ENCODE assay signal across 1 cellular context in the genomic region with DNA sequence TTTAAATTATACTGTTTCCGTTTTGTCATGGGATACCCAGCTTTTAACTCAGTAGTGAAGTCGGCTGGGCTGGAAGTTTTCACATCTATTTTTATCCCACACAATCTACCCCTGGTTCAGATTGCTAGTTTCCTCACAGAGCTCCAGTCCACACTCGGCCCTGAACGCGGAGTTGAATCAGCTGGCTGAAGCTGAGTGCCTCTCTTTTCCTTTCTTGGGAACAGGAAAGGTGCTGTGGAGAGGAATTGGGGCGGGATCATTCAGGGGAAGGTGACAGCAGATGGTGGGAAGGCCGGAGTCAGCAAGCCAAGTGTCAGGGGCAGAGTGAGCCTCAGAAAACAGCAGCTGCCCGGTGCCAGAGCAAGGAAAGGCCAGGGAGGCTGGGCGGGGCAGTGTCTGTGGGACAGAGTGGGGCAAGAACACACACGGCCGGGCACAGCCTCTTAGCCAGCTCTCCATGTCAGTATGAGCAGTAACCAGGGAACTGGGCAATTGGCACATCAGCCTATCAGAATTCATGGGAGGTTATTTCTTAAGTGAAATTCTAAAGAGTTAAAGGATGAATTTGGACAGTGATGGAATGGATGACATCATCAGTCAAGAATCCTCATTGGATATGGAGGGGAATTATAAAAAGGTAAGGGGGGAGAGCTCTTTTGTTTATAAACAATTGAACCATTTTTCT.
TF ChIP-seq lines count a peak whose summit lies in the region.

No MANE protein-coding gene starts in this region.

TF ChIP-seq in HEK293, 187 proteins besides CTCF, POLR2A, EP300 and RAD21 (continued from another document):
- TF ChIP-seq ZNF704 (tag by site-specific recombination; IDR thresholded peaks at IDR 0.05) (no peak), ZFP41 (tag by site-specific recombination; IDR thresholded peaks at IDR 0.05; ENCODE audit: borderline replicate concordance) (no peak)
